In the genomic region with DNA sequence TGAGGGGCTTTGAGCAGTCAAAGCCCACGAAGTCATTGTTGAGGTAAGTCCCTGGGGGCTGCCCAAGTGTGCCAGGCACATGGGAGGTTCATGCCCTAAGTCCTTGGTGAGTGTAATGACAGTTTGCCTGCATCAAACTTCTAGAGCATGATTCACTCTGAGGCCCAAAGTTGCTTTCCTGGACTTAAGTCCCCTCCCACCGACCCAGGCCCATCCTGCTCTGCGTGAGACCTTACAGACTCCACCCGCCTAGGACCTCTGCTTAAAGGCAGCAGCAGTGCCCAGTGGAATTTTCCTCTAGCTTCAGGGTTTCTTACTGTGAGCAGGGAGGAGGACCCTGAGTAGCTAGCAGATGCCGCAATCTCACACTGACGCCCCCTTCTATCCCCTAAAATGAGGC, we compare ENCODE assay signal across 29 cellular contexts. TPM values are rescaled to one million over a fixed set of nuclear protein-coding genes. Genes with fewer than 3 reads are reported as not detected.
"Had no signal": no experiment of that assay in that cellular context is flagged by ENCODE, and none has a peak within 500 bp of the region (broad histone marks: within the 10 kb centered on the region; RNA-seq: fewer than 3 reads in every experiment).

No MANE protein-coding gene starts in this region.

- DNase-seq: activated CD4-positive, alpha-beta T cell treated with anti-CD3 and anti-CD28 coated beads for 1 hour; activated CD4-positive, alpha-beta T cell treated with anti-CD3 and anti-CD28 coated beads, Interleukin-2, amount 50 U/mL, for 1 hour; activated CD8-positive, alpha-beta T cell treated with anti-CD3 and anti-CD28 coated beads, Interleukin-2, amount 10 ng/mL, durations not matched to agents 7 days and 5 days; activated gamma-delta T cell; activated naive CD4-positive, alpha-beta T cell treated with anti-CD3 and anti-CD28 coated beads, Interleukin-2, amount 50 U/mL, for 16 hours; aorta; central memory CD4-positive, alpha-beta T cell; effector memory CD4-positive, alpha-beta T cell; esophagus squamous epithelium; heart left ventricle; lower lobe of right lung; midbrain; nephron progenitor cell; nucleus accumbens; right cardiac atrium; stimulated activated CD4-positive, alpha-beta T cell treated with anti-CD3 and anti-CD28 coated beads, Interleukin-12 subunit alpha, Interleukin-12 subunit beta, amount 100 ng/mL, for 4 hours; stimulated activated naive CD8-positive, alpha-beta T cell treated with anti-CD3 and anti-CD28 coated beads, Interleukin-15, amount 100 ng/mL, for 72 hours; T-helper 1 cell; tibial artery; WERI-Rb-1 had no signal

- FAIRE-seq: TTC549 had no signal

- H3K36me3 ChIP-seq: brain microvascular endothelial cell, esophagus squamous epithelium, gastroesophageal sphincter, heart left ventricle, lower lobe of right lung, tibial artery, WERI-Rb-1 had no signal

- H3K4me3 ChIP-seq: esophagus squamous epithelium, gastroesophageal sphincter, heart left ventricle, lower lobe of right lung, tibial artery had no signal

- H3K79me2 ChIP-seq: parathyroid adenoma had no signal

- H2AFZ ChIP-seq: parathyroid adenoma had no signal

- H3K9ac ChIP-seq: parathyroid adenoma had no signal

- H3K27ac ChIP-seq: brain microvascular endothelial cell, esophagus squamous epithelium, gastroesophageal sphincter, heart left ventricle, lower lobe of right lung, parathyroid adenoma, tibial artery, WERI-Rb-1 had no signal

- H3K4me1 ChIP-seq: esophagus squamous epithelium, gastroesophageal sphincter, heart left ventricle, lower lobe of right lung, parathyroid adenoma, tibial artery had no signal

- H3K9me3 ChIP-seq: esophagus squamous epithelium, gastroesophageal sphincter, heart left ventricle, lower lobe of right lung, tibial artery had no signal

RNA-seq across cellular contexts. Expression of a gene that starts 5.7 kb away (rescaled TPM):
- total RNA-seq: activated CD8-positive, alpha-beta T cell treated with anti-CD3 and anti-CD28 coated beads, Interleukin-2, amount 10 ng/mL, durations not matched to agents 7 days and 5 days; activated T-helper 1 cell treated with anti-CD3 and anti-CD28 coated beads, Interleukin-12 subunit alpha, Interleukin-12 subunit beta, Interleukin-2, Interleukin-4 antibody, amounts not matched to agents 30 ng/mL and 10 ng/mL and 1 ng/mL, durations not matched to agents 14 hours and 24 hours and 36 hours; aorta; dermis microvascular lymphatic vessel endothelial cell; esophagus squamous epithelium; gastroesophageal sphincter; heart left ventricle; kidney epithelial cell; pulmonary artery endothelial cell; right cardiac atrium had no signal
- polyA plus RNA-seq: adipose tissue, aorta, heart left ventricle, right cardiac atrium had no signal

RNA-seq across cellular contexts. Expression of a gene that starts 38.2 kb away (rescaled TPM):
- total RNA-seq: dermis microvascular lymphatic vessel endothelial cell, kidney epithelial cell, pulmonary artery endothelial cell had no signal
